Comparison of ENCODE assay signal across 28 cellular contexts in genomic region chr3:99948467-99949089, GRCh38.
"Had no signal": no experiment of that assay in that cellular context is flagged by ENCODE, and none has a peak within 500 bp of the region (broad histone marks: within the 10 kb centered on the region; RNA-seq: fewer than 3 reads in every experiment).

No MANE protein-coding gene starts in this region.

- H3K27ac Mint-ChIP-seq: activated CD4-positive, alpha-beta memory T cell treated with anti-CD3 and anti-CD28 coated beads, Interleukin-2, amount 10 ng/mL, durations not matched to agents 7 days and 5 days; activated naive CD8-positive, alpha-beta T cell treated with anti-CD3 and anti-CD28 coated beads for 36 hours; activated T-helper 17 cell treated with anti-CD3 and anti-CD28 coated beads, Interleukin-2, amount 50 U/mL, for 72 hours; endodermal cell; nephron progenitor cell; T-helper 2 cell treated with Interferon-gamma antibody and Interleukin-4, amounts not matched to agents 5 μg/mL and 100 μg/mL, for 36 hours had no signal

- H3K27me3 ChIP-seq: body of pancreas, foreskin keratinocyte, transverse colon, vagina had no signal

- H3K9me3 Mint-ChIP-seq: activated CD4-positive, alpha-beta memory T cell treated with anti-CD3 and anti-CD28 coated beads, Interleukin-2, amount 10 ng/mL, durations not matched to agents 7 days and 5 days; activated naive CD8-positive, alpha-beta T cell treated with anti-CD3 and anti-CD28 coated beads for 36 hours; activated T-helper 17 cell treated with anti-CD3 and anti-CD28 coated beads, Interleukin-2, amount 50 U/mL, for 72 hours; endodermal cell; nephron progenitor cell; T-helper 2 cell treated with Interferon-gamma antibody and Interleukin-4, amounts not matched to agents 5 μg/mL and 100 μg/mL, for 36 hours had no signal

- H3K4me3 ChIP-seq: body of pancreas, transverse colon, vagina had no signal

- H3K27ac ChIP-seq: body of pancreas, epithelial cell of prostate, foreskin keratinocyte, transverse colon, vagina had no signal

- FAIRE-seq: kidney had no signal

- DNase-seq: activated CD4-positive, alpha-beta memory T cell treated with anti-CD3 and anti-CD28 coated beads, Interleukin-2, amount 10 ng/mL, durations not matched to agents 7 days and 5 days; activated CD4-positive, alpha-beta T cell treated with anti-CD3 and anti-CD28 coated beads for 48 hours; activated CD4-positive, CD25-positive, alpha-beta regulatory T cell; activated naive CD4-positive, alpha-beta T cell; activated naive CD8-positive, alpha-beta T cell treated with anti-CD3 and anti-CD28 coated beads for 36 hours; activated T-cell treated with anti-CD3 and anti-CD28 coated beads, Interleukin-2, amount 50 U/mL, for 1 hour; amniotic stem cell; body of pancreas; endodermal cell; foreskin keratinocyte; glutamatergic neuron; hypothalamus; kidney; mammary epithelial cell; nephron progenitor cell; occipital lobe; posterior cingulate gyrus; retina; stimulated activated CD4-positive, alpha-beta T cell treated with anti-CD3 and anti-CD28 coated beads, Interleukin-12 subunit alpha, Interleukin-12 subunit beta, amount 100 ng/mL, for 4 hours; stimulated activated CD4-positive, alpha-beta T cell treated with anti-CD3 and anti-CD28 coated beads, Interleukin-1b, Interleukin-23, amount 100 ng/mL, for 48 hours; stimulated activated naive CD4-positive, alpha-beta T cell treated with Interleukin-2 at 50 U/mL for 16 hours; substantia nigra; transverse colon had no signal

- H3K4me3 Mint-ChIP-seq: activated CD4-positive, alpha-beta memory T cell treated with anti-CD3 and anti-CD28 coated beads, Interleukin-2, amount 10 ng/mL, durations not matched to agents 7 days and 5 days; activated naive CD8-positive, alpha-beta T cell treated with anti-CD3 and anti-CD28 coated beads for 36 hours; activated T-helper 17 cell treated with anti-CD3 and anti-CD28 coated beads, Interleukin-2, amount 50 U/mL, for 72 hours; endodermal cell; nephron progenitor cell; T-helper 2 cell treated with Interferon-gamma antibody and Interleukin-4, amounts not matched to agents 5 μg/mL and 100 μg/mL, for 36 hours had no signal

- H3K27me3 Mint-ChIP-seq: activated CD4-positive, alpha-beta memory T cell treated with anti-CD3 and anti-CD28 coated beads, Interleukin-2, amount 10 ng/mL, durations not matched to agents 7 days and 5 days; activated naive CD8-positive, alpha-beta T cell treated with anti-CD3 and anti-CD28 coated beads for 36 hours; activated T-helper 17 cell treated with anti-CD3 and anti-CD28 coated beads, Interleukin-2, amount 50 U/mL, for 72 hours had no signal

- H3K9me3 ChIP-seq: body of pancreas, transverse colon, vagina had no signal

- H3K4me1 Mint-ChIP-seq: activated T-helper 17 cell treated with anti-CD3 and anti-CD28 coated beads, Interleukin-2, amount 50 U/mL, for 72 hours had no signal

- ATAC-seq: activated T-helper 17 cell treated with anti-CD3 and anti-CD28 coated beads, Interleukin-2, amount 50 U/mL, for 72 hours; body of pancreas; foreskin keratinocyte; left lobe of liver had no signal

- H3K36me3 ChIP-seq: transverse colon, vagina had no signal
